ENCODE assay signal across 18 cellular contexts in genomic region chr12:5898874-5899273, GRCh38. TPM values are rescaled to one million over a fixed set of nuclear protein-coding genes. Genes with fewer than 3 reads are reported as not detected.
DNase-seq lines count a peak whose midpoint lies in the region; TF ChIP-seq lines count a peak whose summit lies in the region.
"Had no signal": no experiment of that assay in that cellular context is flagged by ENCODE, and none has a peak within 500 bp of the region (broad histone marks: within the 10 kb centered on the region; RNA-seq: fewer than 3 reads in every experiment).

No MANE protein-coding gene starts in this region.

- H3K36me3 Mint-ChIP-seq in HFFc6 (ENCODE audit: low read depth): no peaks in the 10 kb centered on the region
- H3K36me3 Mint-ChIP-seq in neural progenitor cell: no peaks in the 10 kb centered on the region

- no peak overlapping the region for H3K4me3 ChIP-seq in neural progenitor cell
- H3K4me3 ChIP-seq: BLaER1 treated with 17β-estradiol and CSF1 and Interleukin-3, amounts not matched to agents 10 nM and 100 nM; heart right ventricle; Peyer's patch; testis had no signal

- H3K4me1 Mint-ChIP-seq in HFFc6 (ENCODE audit: low read depth): no peaks in the 10 kb centered on the region
- peaks cover 31% of the 10 kb centered on the region for H3K4me1 Mint-ChIP-seq in neural progenitor cell
- H3K4me1 Mint-ChIP-seq: activated CD4-positive, alpha-beta memory T cell treated with anti-CD3 and anti-CD28 coated beads, Interleukin-2, amount 10 ng/mL, durations not matched to agents 7 days and 5 days had no signal

- H3K27me3 ChIP-seq in neural progenitor cell: no peaks in the 10 kb centered on the region
- H3K27me3 ChIP-seq: BLaER1 treated with 17β-estradiol and CSF1 and Interleukin-3, amounts not matched to agents 10 nM and 100 nM; testis had no signal

- no peaks in the 10 kb centered on the region for H4K20me1 ChIP-seq in neural progenitor cell (ENCODE audit: low read depth)
- H4K20me1 ChIP-seq: BLaER1 treated with 17β-estradiol and CSF1 and Interleukin-3, amounts not matched to agents 10 nM and 100 nM had no signal

- no peaks in the 10 kb centered on the region for H3K9me3 ChIP-seq in neural progenitor cell (ENCODE audit: low read depth)
- H3K9me3 ChIP-seq: Peyer's patch, testis had no signal

- DNase-seq in ELF-1 (ENCODE audit: low read depth, low spot score) (peak; percentile 34), HFFc6 (no peak), neural progenitor cell (ENCODE audit: low spot score) (no peak), NCI-H1048 (lab: John Stamatoyannopoulos, UW) (no peak), NCI-H345 (lab: John Stamatoyannopoulos, UW) (no peak), T-helper 2 cell (no peak)
- DNase-seq: activated CD4-positive, alpha-beta memory T cell treated with anti-CD3 and anti-CD28 coated beads, Interleukin-2, amount 10 ng/mL, durations not matched to agents 7 days and 5 days; activated T-cell treated with anti-CD3 and anti-CD28 coated beads, Interleukin-2, amount 50 U/mL, for 4 hours; heart right ventricle; KG1; kidney glomerular epithelial cell; NCI-H1694; Peyer's patch; testis had no signal

- TF ChIP-seq CTCF in HFFc6 (IDR thresholded peaks at IDR 0.05) (peak; percentile 15; the same call in 1 of the 2 replicates), VCaP (conservative IDR thresholded peaks at IDR 0.05) (peak; percentile 45; the same call in 1 of the 2 replicates), neural progenitor cell (IDR thresholded peaks at IDR 0.05) (peak; percentile 30)

- H2AFZ ChIP-seq in neural progenitor cell (replicated peaks): no peak overlapping the region

- H3K27ac ChIP-seq in VCaP: no peak overlapping the region
- H3K27ac ChIP-seq in neural progenitor cell: no peak overlapping the region
- H3K27ac ChIP-seq: BLaER1 treated with 17β-estradiol and CSF1 and Interleukin-3, amounts not matched to agents 10 nM and 100 nM; heart right ventricle; Peyer's patch; testis had no signal

- no peaks in the 10 kb centered on the region for H3F3A ChIP-seq in neural progenitor cell (ENCODE audit: low read depth)

- H3K4me1 ChIP-seq in neural progenitor cell: no peaks in the 10 kb centered on the region
- H3K4me1 ChIP-seq: heart right ventricle, Peyer's patch, testis had no signal

- H3K27ac Mint-ChIP-seq in HFFc6 (no peak overlapping the region), neural progenitor cell (no peak overlapping the region)
- H3K27ac Mint-ChIP-seq: activated CD4-positive, alpha-beta memory T cell treated with anti-CD3 and anti-CD28 coated beads, Interleukin-2, amount 10 ng/mL, durations not matched to agents 7 days and 5 days had no signal

- no peaks in the 10 kb centered on the region for H3K79me2 ChIP-seq in neural progenitor cell (ENCODE audit: low read depth)

- H3K4me3 Mint-ChIP-seq in HFFc6 (no peak overlapping the region), neural progenitor cell (no peak overlapping the region)
- H3K4me3 Mint-ChIP-seq: activated CD4-positive, alpha-beta memory T cell treated with anti-CD3 and anti-CD28 coated beads, Interleukin-2, amount 10 ng/mL, durations not matched to agents 7 days and 5 days; activated T-cell treated with anti-CD3 and anti-CD28 coated beads, Interleukin-2, amount 50 U/mL, for 4 hours had no signal

- H3K9me3 Mint-ChIP-seq in HFFc6 (no peaks in the 10 kb centered on the region), neural progenitor cell (peaks cover 8% of the 10 kb centered on the region)
- H3K9me3 Mint-ChIP-seq: activated CD4-positive, alpha-beta memory T cell treated with anti-CD3 and anti-CD28 coated beads, Interleukin-2, amount 10 ng/mL, durations not matched to agents 7 days and 5 days; activated T-cell treated with anti-CD3 and anti-CD28 coated beads, Interleukin-2, amount 50 U/mL, for 4 hours had no signal

- no peaks in the 10 kb centered on the region for H3K36me3 ChIP-seq in neural progenitor cell
- H3K36me3 ChIP-seq: BLaER1 treated with 17β-estradiol and CSF1 and Interleukin-3, amounts not matched to agents 10 nM and 100 nM; Peyer's patch had no signal

- H3K4me2 ChIP-seq in neural progenitor cell: no peak overlapping the region
- H3K4me2 ChIP-seq: BLaER1 treated with 17β-estradiol and CSF1 and Interleukin-3, amounts not matched to agents 10 nM and 100 nM had no signal

- H3K27me3 Mint-ChIP-seq in HFFc6 (ENCODE audit: insufficient read depth): peaks cover 5% of the 10 kb centered on the region
- H3K27me3 Mint-ChIP-seq in neural progenitor cell (ENCODE audit: insufficient read depth, low read depth): peaks cover 18% of the 10 kb centered on the region

- H3K9ac ChIP-seq in neural progenitor cell: no peak overlapping the region
- H3K9ac ChIP-seq: BLaER1 treated with 17β-estradiol and CSF1 and Interleukin-3, amounts not matched to agents 10 nM and 100 nM had no signal

RNA-seq across cellular contexts. Expression of gene ANO2, which starts 46.2 kb away (rescaled TPM):
- total RNA-seq in HFFc6 (2021; fragmentation: NEBNext Ultra II Directional; extraction: Animal tissue kit (Norgen Biotek cat#: 25700)): under 1 TPM in 3 of 6 experiments, not detected in 3; 0.15 to 0.51 (median 0.25) TPM
- 4.0 and 4.8 TPM in 2 replicates for total RNA-seq in neural progenitor cell (ENCODE audit: low replicate concordance)
- total RNA-seq: activated CD4-positive, alpha-beta memory T cell treated with anti-CD3 and anti-CD28 coated beads, Interleukin-2, amount 10 ng/mL, durations not matched to agents 7 days and 5 days; activated T-cell treated with anti-CD3 and anti-CD28 coated beads, Interleukin-2, amount 50 U/mL, for 4 hours; bronchial epithelial cell; NCI-H460 had no signal
